Comparison of ENCODE assay signal across 25 cellular contexts in genomic region chr4:24203896-24204295, GRCh38.
"Had no signal": no experiment of that assay in that cellular context is flagged by ENCODE, and none has a peak within 500 bp of the region (broad histone marks: within the 10 kb centered on the region; RNA-seq: fewer than 3 reads in every experiment).

No MANE protein-coding gene starts in this region.

- H3K36me3 ChIP-seq: brain microvascular endothelial cell, SJSA1 had no signal

- H3K27ac ChIP-seq: brain microvascular endothelial cell, SJSA1 had no signal

- H3K27me3 ChIP-seq: brain microvascular endothelial cell, SJSA1 had no signal

- DNase-seq: activated CD4-positive, alpha-beta memory T cell treated with anti-CD3 and anti-CD28 coated beads for 36 hours; activated CD4-positive, alpha-beta T cell treated with anti-CD3 and anti-CD28 coated beads, Interleukin-2, amount 10 ng/mL, durations not matched to agents 24 days and 14 days; activated CD8-positive, alpha-beta memory T cell treated with anti-CD3 and anti-CD28 coated beads, Interleukin-2, amount 50 U/mL, for 48 hours; activated effector memory CD4-positive, alpha-beta T cell treated with Interleukin-2 at 50 U/mL for 16 hours; activated naive CD4-positive, alpha-beta T cell treated with anti-CD3 and anti-CD28 coated beads, Interleukin-2, amount 10 ng/mL, durations not matched to agents 7 days and 5 days; activated naive CD8-positive, alpha-beta T cell treated with anti-CD3 and anti-CD28 coated beads, Interleukin-2, amount 50 U/mL, for 24 hours; activated T-cell treated with anti-CD3 and anti-CD28 coated beads, Interleukin-2, amount 50 U/mL, for 48 hours; aorta; brain microvascular endothelial cell; KG1; NCI-H1048; NCI-H1105 treated with DMSO at 0.1 percent for 48 hours; NCI-H1436; NCI-H1694; NCI-H1930; NCI-H2081 treated with DMSO at 0.1 percent for 48 hours; NCI-H226; NCI-H446 treated with DMSO at 0.1 percent for 48 hours; NCI-H524; NCI-H69; NCI-H82; SHP77; T-cell; T-helper 17 cell had no signal

- H3K4me1 ChIP-seq: SJSA1 had no signal

- H3K4me3 ChIP-seq: SJSA1 had no signal
